In the genomic region with DNA sequence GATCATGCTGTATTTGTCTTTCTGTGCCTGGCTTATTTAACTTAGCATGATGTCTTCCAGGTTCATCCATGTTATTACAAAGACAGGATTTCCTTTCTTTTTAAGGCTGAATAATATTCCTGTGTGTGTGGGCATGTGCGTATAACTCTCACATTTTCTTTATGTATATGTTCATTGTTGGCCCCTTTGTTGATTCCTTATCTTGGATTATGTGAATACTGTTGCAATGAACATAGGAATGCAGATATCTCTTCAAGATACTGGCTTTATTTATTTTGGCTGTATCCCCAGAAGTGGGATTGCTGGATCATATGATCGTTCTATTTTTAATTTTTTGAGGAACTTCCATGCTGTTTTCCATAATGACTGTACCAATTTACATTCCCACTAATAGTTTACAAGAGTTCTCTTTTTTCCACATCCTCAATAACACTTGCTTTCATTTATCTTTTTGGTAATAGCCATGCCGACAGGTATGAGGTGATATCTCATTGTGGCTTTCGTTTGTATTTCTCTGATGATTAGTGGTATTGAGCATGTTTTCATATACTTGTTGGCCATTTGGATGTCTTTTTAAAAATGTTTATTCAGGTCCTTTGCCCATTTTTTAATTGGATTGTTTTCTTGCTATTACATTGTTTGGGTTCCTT, we compare ENCODE assay signal across 1 cellular context.
TF ChIP-seq lines count a peak whose summit lies in the region.

No MANE protein-coding gene starts in this region.

TF ChIP-seq in endothelial cell of umbilical vein, 7 proteins besides CTCF, POLR2A, EP300 and RAD21:
- TF ChIP-seq POLR2AphosphoS5 (IDR thresholded peaks at IDR 0.05; ENCODE audit: insufficient read depth, low read depth, low read length), result no peak
- peak; percentile 87 for TF ChIP-seq GATA2 (IDR thresholded peaks at IDR 0.05; ENCODE audit: insufficient read depth, insufficient read length, low read depth, low read length)
- TF ChIP-seq FOS (IDR thresholded peaks at IDR 0.05; ENCODE audit: borderline replicate concordance, insufficient read depth, low read length), result peak; percentile 38
- no peak for TF ChIP-seq MYC (IDR thresholded peaks at IDR 0.05; ENCODE audit: low read depth, low read length)
- TF ChIP-seq, protein P1, sequence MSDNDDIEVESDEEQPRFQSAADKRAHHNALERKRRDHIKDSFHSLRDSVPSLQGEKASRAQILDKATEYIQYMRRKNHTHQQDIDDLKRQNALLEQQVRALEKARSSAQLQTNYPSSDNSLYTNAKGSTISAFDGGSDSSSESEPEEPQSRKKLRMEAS (IDR thresholded peaks at IDR 0.05; ENCODE audit: insufficient read depth, insufficient read length), result no peak
- peak; percentile 46 for TF ChIP-seq JUN (IDR thresholded peaks at IDR 0.05; ENCODE audit: borderline replicate concordance, insufficient read depth, insufficient read length, low read depth)
- TF ChIP-seq EZH2 (IDR thresholded peaks at IDR 0.05; ENCODE audit: borderline replicate concordance, low read depth, low read length, severe bottlenecking), result no peak
